ENCODE assay signal across 7 cellular contexts in genomic region chr1:238272145-238272544, GRCh38.
"Had no signal": no experiment of that assay in that cellular context is flagged by ENCODE, and none has a peak within 500 bp of the region (broad histone marks: within the 10 kb centered on the region; RNA-seq: fewer than 3 reads in every experiment).

No MANE protein-coding gene starts in this region.

- ATAC-seq: HepG2, K562 had no signal

- H3K4me1 Mint-ChIP-seq: IgD-negative memory B cell had no signal

- H3K27ac Mint-ChIP-seq: IgD-negative memory B cell had no signal

- H3K27ac ChIP-seq: HL-60 had no signal

- H3K4me3 Mint-ChIP-seq: IgD-negative memory B cell had no signal

- H3K36me3 Mint-ChIP-seq: IgD-negative memory B cell had no signal

- H3K4me3 ChIP-seq: K562 had no signal

- DNase-seq: IMR-90, KBM-7, KG1 had no signal

- H3K27me3 Mint-ChIP-seq: IgD-negative memory B cell had no signal
